ENCODE assay signal across 23 cellular contexts in genomic region chr13:64704121-64704520, GRCh38.
DNase-seq lines count a peak whose midpoint lies in the region; ATAC-seq and TF ChIP-seq lines count a peak whose summit lies in the region.
"Had no signal": no experiment of that assay in that cellular context is flagged by ENCODE, and none has a peak within 500 bp of the region (broad histone marks: within the 10 kb centered on the region; RNA-seq: fewer than 3 reads in every experiment).

No MANE protein-coding gene starts in this region.

- H3K27me3 Mint-ChIP-seq in progenitor cell of endocrine pancreas, result no peaks in the 10 kb centered on the region
- no peaks in the 10 kb centered on the region for H3K27me3 Mint-ChIP-seq in activated T-helper 17 cell treated with anti-CD3 and anti-CD28 coated beads, Interleukin-2, amount 50 U/mL, for 72 hours
- H3K27me3 Mint-ChIP-seq: CD4-positive, alpha-beta memory T cell; IgD-negative memory B cell had no signal

- H3K9ac ChIP-seq in Karpas-422 (ENCODE audit: low read length), result no peak overlapping the region

- no peaks in the 10 kb centered on the region for H3K27me3 ChIP-seq in Karpas-422 (ENCODE audit: low read length)
- H3K27me3 ChIP-seq: SJSA1 had no signal

- no peaks in the 10 kb centered on the region for H3K9me2 ChIP-seq in Karpas-422 (replicated peaks; ENCODE audit: insufficient read depth, low read length)

- no peak for ATAC-seq in activated T-helper 17 cell treated with anti-CD3 and anti-CD28 coated beads, Interleukin-2, amount 50 U/mL, for 72 hours (replicated peaks)
- ATAC-seq in GM21786 (IDR thresholded peaks at IDR 0.05; ENCODE audit: unreplicated experiment), result no peak
- no peak for ATAC-seq in HG03378 (IDR thresholded peaks at IDR 0.05; ENCODE audit: unreplicated experiment)

- H3K9me3 Mint-ChIP-seq in progenitor cell of endocrine pancreas (ENCODE audit: low read depth), result no peaks in the 10 kb centered on the region
- peaks cover 14% of the 10 kb centered on the region for H3K9me3 Mint-ChIP-seq in activated T-helper 17 cell treated with anti-CD3 and anti-CD28 coated beads, Interleukin-2, amount 50 U/mL, for 72 hours

- no peaks in the 10 kb centered on the region for H3K36me3 Mint-ChIP-seq in progenitor cell of endocrine pancreas (ENCODE audit: insufficient read depth)
- H3K36me3 Mint-ChIP-seq in activated T-helper 17 cell treated with anti-CD3 and anti-CD28 coated beads, Interleukin-2, amount 50 U/mL, for 72 hours (ENCODE audit: low read depth), result no peaks in the 10 kb centered on the region
- H3K36me3 Mint-ChIP-seq: CD4-positive, alpha-beta memory T cell; IgD-negative memory B cell had no signal

- H3K79me2 ChIP-seq in Karpas-422 (ENCODE audit: low read length), result no peaks in the 10 kb centered on the region

- H2AFZ ChIP-seq in Karpas-422 (ENCODE audit: low read length), result peak overlapping the region; percentile 73; the same call in 1 of the 2 replicates
- H2AFZ ChIP-seq: PC-9 had no signal

- H3K27ac Mint-ChIP-seq in progenitor cell of endocrine pancreas, result peak overlapping the region; percentile 75
- H3K27ac Mint-ChIP-seq in activated T-helper 17 cell treated with anti-CD3 and anti-CD28 coated beads, Interleukin-2, amount 50 U/mL, for 72 hours, result no peak overlapping the region
- H3K27ac Mint-ChIP-seq: CD4-positive, alpha-beta memory T cell; IgD-negative memory B cell had no signal

- H3K4me1 ChIP-seq in Karpas-422 (ENCODE audit: low read length), result peaks cover 2% of the 10 kb centered on the region; the same call in 1 of the 2 replicates
- H3K4me1 ChIP-seq: SJSA1 had no signal

- H3K27ac ChIP-seq in Karpas-422 (ENCODE audit: low read length), result no peak overlapping the region
- H3K27ac ChIP-seq: PC-9, SJSA1 had no signal

- no peak for DNase-seq in Karpas-422
- DNase-seq in choroid plexus epithelial cell (ENCODE audit: low read depth), result peak; percentile 30
- peak; percentile 64 for DNase-seq in iris pigment epithelial cell (ENCODE audit: low read depth)
- DNase-seq in progenitor cell of endocrine pancreas (ENCODE audit: low spot score, unreplicated experiment), result no peak
- DNase-seq in GF-D8 (lab: John Stamatoyannopoulos, UW), result no peak
- DNase-seq: C1 segment of cervical spinal cord; CD4-positive, alpha-beta memory T cell; COR-L47; H7; NCI-H1092; NCI-H1417 treated with DMSO at 0.1 percent for 48 hours; NCI-H1694 treated with DMSO at 0.1 percent for 48 hours; NCI-H2081; NCI-H2227 treated with DMSO at 0.1 percent for 48 hours; NCI-H526 treated with DMSO at 0.1 percent for 48 hours; PC-9; Right ventricle myocardium superior had no signal

- no peak overlapping the region for H3K4me3 Mint-ChIP-seq in progenitor cell of endocrine pancreas (ENCODE audit: low read depth)
- H3K4me3 Mint-ChIP-seq in activated T-helper 17 cell treated with anti-CD3 and anti-CD28 coated beads, Interleukin-2, amount 50 U/mL, for 72 hours, result no peak overlapping the region
- H3K4me3 Mint-ChIP-seq: CD4-positive, alpha-beta memory T cell; IgD-negative memory B cell had no signal

- H4K20me1 ChIP-seq in Karpas-422 (ENCODE audit: insufficient read depth, low read depth, low read length), result no peaks in the 10 kb centered on the region

- TF ChIP-seq CTCF in choroid plexus epithelial cell (conservative IDR thresholded peaks at IDR 0.05; ENCODE audit: low read depth, low read length) (no peak), progenitor cell of endocrine pancreas (IDR thresholded peaks at IDR 0.05; ENCODE audit: unreplicated experiment) (no peak)

- no peaks in the 10 kb centered on the region for H3K36me3 ChIP-seq in Karpas-422 (ENCODE audit: insufficient read depth, low read length)
- H3K36me3 ChIP-seq: SJSA1 had no signal

- H3K4me3 ChIP-seq in Karpas-422 (ENCODE audit: low read length) (no peak overlapping the region), choroid plexus epithelial cell (ENCODE audit: low read depth, low read length) (no peak overlapping the region)
- H3K4me3 ChIP-seq: GM12878, PC-9, SJSA1 had no signal

- H3K9me3 ChIP-seq in Karpas-422 (ENCODE audit: low read length), result no peaks in the 10 kb centered on the region
- H3K9me3 ChIP-seq: SJSA1 had no signal

- no peak overlapping the region for H3K4me2 ChIP-seq in Karpas-422 (ENCODE audit: low read depth, low read length, poor library complexity, severe bottlenecking)
- H3K4me2 ChIP-seq: PC-9 had no signal

- peaks cover 11% of the 10 kb centered on the region for H3K4me1 Mint-ChIP-seq in progenitor cell of endocrine pancreas (ENCODE audit: low read depth)
- H3K4me1 Mint-ChIP-seq in activated T-helper 17 cell treated with anti-CD3 and anti-CD28 coated beads, Interleukin-2, amount 50 U/mL, for 72 hours, result no peaks in the 10 kb centered on the region
- H3K4me1 Mint-ChIP-seq: CD4-positive, alpha-beta memory T cell; IgD-negative memory B cell had no signal

Comparison
In these comparisons a context has a peak if more than half of its experiments do, and no peak if none do; other contexts are left out.
1. DNase-seq: peak in choroid plexus epithelial cell (single experiment) and iris pigment epithelial cell (single experiment); none in Karpas-422 (single experiment), progenitor cell of endocrine pancreas (single experiment) and GF-D8 (single experiment).